19 cellular contexts compared by ENCODE assay signal in the genomic region with DNA sequence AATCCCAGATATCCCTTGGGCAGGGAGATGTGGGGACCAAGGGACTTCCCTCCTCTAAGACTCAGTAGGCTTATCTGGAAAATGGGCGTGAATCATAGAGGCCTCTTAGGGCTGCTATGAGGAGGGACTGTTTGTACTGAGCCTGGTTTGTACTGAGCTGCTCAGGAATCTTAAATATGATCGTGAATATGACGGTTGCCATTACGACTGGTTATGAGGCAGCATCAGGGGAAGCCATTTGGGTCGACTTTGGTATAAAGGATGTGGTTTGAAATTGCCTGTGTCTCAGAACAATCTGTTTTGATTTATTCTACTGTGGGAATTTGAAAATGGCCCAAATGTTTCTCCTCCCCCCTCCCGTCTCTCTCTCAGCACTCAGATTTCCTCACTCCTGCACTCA. TPM values are rescaled to one million over a fixed set of nuclear protein-coding genes. Genes with fewer than 3 reads are reported as not detected.
A peak's percentile ranks its signal among the peaks of the same experiment; 100 is the strongest.
DNase-seq lines count a peak whose midpoint lies in the region; ATAC-seq and TF ChIP-seq lines count a peak whose summit lies in the region.
"Had no signal": no experiment of that assay in that cellular context is flagged by ENCODE, and none has a peak within 500 bp of the region (broad histone marks: within the 10 kb centered on the region; RNA-seq: fewer than 3 reads in every experiment).

No MANE protein-coding gene starts in this region.

- H3K4me1 ChIP-seq in effector memory CD4-positive, alpha-beta T cell (ENCODE audit: control insufficient read depth, insufficient read depth, low read length, poor library complexity, severe bottlenecking), result peaks cover 21% of the 10 kb centered on the region
- H3K4me1 ChIP-seq in mucosa of descending colon (ENCODE audit: low read depth), result no peaks in the 10 kb centered on the region

- no peak overlapping the region for H3K4me3 ChIP-seq in AG09309 (ENCODE audit: control insufficient read depth, low read depth, low read length)
- H3K4me3 ChIP-seq in effector memory CD4-positive, alpha-beta T cell (ENCODE audit: insufficient read depth, low read depth, low read length, poor library complexity, severe bottlenecking), result no peak overlapping the region
- no peak overlapping the region for H3K4me3 ChIP-seq in mucosa of descending colon
- H3K4me3 ChIP-seq: adrenal gland, upper lobe of left lung had no signal

- no peaks in the 10 kb centered on the region for H3K9me3 ChIP-seq in effector memory CD4-positive, alpha-beta T cell (ENCODE audit: control insufficient read depth, low read length)
- no peaks in the 10 kb centered on the region for H3K9me3 ChIP-seq in mucosa of descending colon
- H3K9me3 ChIP-seq: adrenal gland, upper lobe of left lung had no signal

- H3K27ac ChIP-seq in effector memory CD4-positive, alpha-beta T cell (ENCODE audit: insufficient read depth, low read length, poor library complexity, severe bottlenecking), result peak overlapping the region; percentile 38
- H3K27ac ChIP-seq: RWPE1 had no signal

- DNase-seq in AG09309 (ENCODE audit: low read depth), result peak; percentile 68
- DNase-seq in GM04503 (ENCODE audit: low read depth), result peak; percentile 93
- DNase-seq in effector memory CD4-positive, alpha-beta T cell, result no peak
- no peak for DNase-seq in mucosa of descending colon
- no peak for DNase-seq in 8988T
- DNase-seq: activated CD4-positive, alpha-beta T cell treated with anti-CD3 and anti-CD28 coated beads for 1 hour; erythroblast; H7; natural killer cell; NCI-H774; retina; stimulated activated CD4-positive, alpha-beta T cell treated with anti-CD3 and anti-CD28 coated beads, Interleukin-2, amount 100 ng/mL, for 48 hours; stimulated activated CD8-positive, alpha-beta memory T cell treated with anti-CD3 and anti-CD28 coated beads, Interleukin-4, amount 100 ng/mL, for 48 hours; upper lobe of left lung had no signal

- TF ChIP-seq CTCF in AG09309 (IDR thresholded peaks at IDR 0.05; ENCODE audit: control insufficient read depth, insufficient read depth, low read depth, low read length, missing control alignments), result no peak
- TF ChIP-seq CTCF in mucosa of descending colon (IDR thresholded peaks at IDR 0.05), result no peak

- ATAC-seq in mucosa of descending colon, result peak; percentile 38
- ATAC-seq in HG03460 (IDR thresholded peaks at IDR 0.05; ENCODE audit: unreplicated experiment), result no peak
- no peak for ATAC-seq in HG02973 (IDR thresholded peaks at IDR 0.05; ENCODE audit: unreplicated experiment)
- ATAC-seq in GM19455 (IDR thresholded peaks at IDR 0.05; ENCODE audit: unreplicated experiment), result no peak
- ATAC-seq: natural killer cell had no signal

- intact Hi-C loops in mucosa of descending colon (cut with DNase I, micrococcal nuclease), result no loop called here

- no peaks in the 10 kb centered on the region for H3K27me3 ChIP-seq in effector memory CD4-positive, alpha-beta T cell (replicated peaks; ENCODE audit: control insufficient read depth, insufficient read depth, low read length, poor library complexity, severe bottlenecking)
- H3K27me3 ChIP-seq: adrenal gland, upper lobe of left lung had no signal

- H3K36me3 ChIP-seq in effector memory CD4-positive, alpha-beta T cell (ENCODE audit: control insufficient read depth, insufficient read depth, low read length), result no peaks in the 10 kb centered on the region
- H3K36me3 ChIP-seq in mucosa of descending colon (ENCODE audit: low read depth), result no peaks in the 10 kb centered on the region
- H3K36me3 ChIP-seq: adrenal gland, upper lobe of left lung had no signal

RNA-seq across cellular contexts. Expression of a gene that starts 20.6 kb away (rescaled TPM):
- total RNA-seq in mucosa of descending colon, result 10 to 100 TPM in 1 of 3 donors, 1 to 10 TPM in 2; 3.6 to 63.2 (median 8.5) TPM

Comparison
In these comparisons a context has a peak if more than half of its experiments do, and no peak if none do; other contexts are left out.
1. DNase-seq: peak in AG09309 (single experiment) and GM04503 (single experiment); none in effector memory CD4-positive, alpha-beta T cell (0 of 3), mucosa of descending colon (0 of 3) and 8988T (single experiment).